ENCODE assay signal across 10 cellular contexts in the genomic region with DNA sequence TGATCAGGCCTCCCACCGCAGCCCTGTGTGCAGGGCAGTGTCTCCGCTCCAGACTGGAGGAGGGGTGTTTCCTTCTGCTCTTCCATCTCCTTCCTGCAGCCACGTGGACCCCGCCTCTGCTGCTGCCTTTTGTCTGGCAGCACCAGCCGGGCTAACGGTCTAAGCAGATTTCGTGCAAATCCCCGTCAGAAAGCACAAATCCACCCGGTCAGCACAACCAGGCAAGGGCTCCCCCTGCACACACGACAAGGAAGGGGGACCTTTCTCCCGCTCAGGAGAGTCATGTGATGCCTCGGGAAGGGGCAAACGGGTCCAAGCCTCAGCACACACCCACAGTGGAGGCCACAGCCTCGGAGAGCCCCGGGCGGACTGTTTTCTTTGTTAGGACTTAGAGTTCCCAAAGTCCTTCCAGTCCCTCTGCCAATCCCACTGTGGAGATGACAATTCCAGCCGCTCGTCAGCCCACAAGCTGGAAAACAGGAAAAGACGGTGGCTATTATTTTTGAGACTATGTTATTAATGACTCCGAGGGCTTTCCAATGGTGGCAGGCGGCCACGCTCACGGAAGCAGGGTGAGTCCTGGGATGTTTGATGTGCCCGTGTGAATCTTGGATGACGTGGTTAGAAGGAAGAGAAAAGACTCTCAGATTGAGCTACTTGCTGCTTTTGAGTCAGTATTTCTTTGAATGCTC. TPM values are rescaled to one million over a fixed set of nuclear protein-coding genes. Genes with fewer than 3 reads are reported as not detected.
A peak's percentile ranks its signal among the peaks of the same experiment; 100 is the strongest.
DNase-seq lines count a peak whose midpoint lies in the region; ATAC-seq and TF ChIP-seq lines count a peak whose summit lies in the region.
"Had no signal": no experiment of that assay in that cellular context is flagged by ENCODE, and none has a peak within 500 bp of the region (broad histone marks: within the 10 kb centered on the region; RNA-seq: fewer than 3 reads in every experiment).

No MANE protein-coding gene starts in this region.

- no peak for TF ChIP-seq POLR2A in gastroesophageal sphincter (IDR thresholded peaks at IDR 0.05)

- H2BK120ac ChIP-seq in trophoblast cell (ENCODE audit: insufficient read depth, low read length, poor library complexity): no peak overlapping the region

- H3K36me3 ChIP-seq in BLaER1 (no peaks in the 10 kb centered on the region), gastroesophageal sphincter (no peaks in the 10 kb centered on the region), trophoblast cell (ENCODE audit: control insufficient read depth in 1 of 2, insufficient read depth in 2 of 2, low read length in 2 of 2) (no peaks in the 10 kb centered on the region)

- H3K79me2 ChIP-seq in trophoblast cell (ENCODE audit: control insufficient read depth, insufficient read depth, low read length, poor library complexity): peaks cover 5% of the 10 kb centered on the region

- no peak for TF ChIP-seq EP300 in gastroesophageal sphincter (IDR thresholded peaks at IDR 0.05)

- peaks cover 66% of the 10 kb centered on the region for H3K4me1 ChIP-seq in BLaER1
- H3K4me1 ChIP-seq in gastroesophageal sphincter: peaks cover 3 to 33% (median 26%) of the 10 kb centered on the region in 3 donors
- peaks cover 7 to 8% of the 10 kb centered on the region in 2 experiments for H3K4me1 ChIP-seq in trophoblast cell (ENCODE audit: control insufficient read depth in 1 of 2, insufficient read depth in 2 of 2, low read length in 2 of 2)

- H3K23ac ChIP-seq in trophoblast cell (ENCODE audit: low read length): no peak overlapping the region

- H3K27me3 ChIP-seq in BLaER1 (no peaks in the 10 kb centered on the region), gastroesophageal sphincter (no peaks in the 10 kb centered on the region), trophoblast cell (ENCODE audit: insufficient read depth, low read length) (no peaks in the 10 kb centered on the region)

- peaks cover 9% of the 10 kb centered on the region for H3K79me1 ChIP-seq in trophoblast cell (ENCODE audit: low read length)

- H3K14ac ChIP-seq in trophoblast cell (ENCODE audit: low read length): no peak overlapping the region

- ATAC-seq in gastroesophageal sphincter (peak; percentile 40), GM19324 (IDR thresholded peaks at IDR 0.05; ENCODE audit: low FRiP score, unreplicated experiment) (no peak)
- ATAC-seq: T-helper 17 cell had no signal

- H4K20me1 ChIP-seq in BLaER1: no peaks in the 10 kb centered on the region

- WGBS in gastroesophageal sphincter (ENCODE audit: low coverage in 1 of 2), 2 donors: 11 to 25% methylated on average over 10 of the region's 25 CpGs
- no CpG with 5 or more reads among the region's 25 CpGs for WGBS in trophoblast cell (ENCODE audit: extremely low coverage, insufficient coverage, insufficient read length)

- H3K4me3 ChIP-seq in BLaER1: no peak overlapping the region
- H3K4me3 ChIP-seq in gastroesophageal sphincter: peak overlapping the region in 1 of 2 donors; percentile 28
- no peak overlapping the region for H3K4me3 ChIP-seq in trophoblast cell (ENCODE audit: low read depth, low read length)

- H2AK5ac ChIP-seq in trophoblast cell (ENCODE audit: low read length): no peak overlapping the region

- H3K4me2 ChIP-seq in BLaER1: peak overlapping the region; percentile 45
- H3K4me2 ChIP-seq in trophoblast cell (ENCODE audit: low read length): no peak overlapping the region

- H3K18ac ChIP-seq in trophoblast cell (ENCODE audit: low read length): no peak overlapping the region

- H2BK12ac ChIP-seq in trophoblast cell (ENCODE audit: low read length): peak overlapping the region; percentile 9

- peak in 1 of 2 donors; percentile 40 for DNase-seq in trophoblast cell
- DNase-seq in amniotic stem cell (lab: John Stamatoyannopoulos, UW): no peak
- no peak for DNase-seq in NCI-H1417 treated with DMSO at 0.1 percent for 48 hours (lab: John Stamatoyannopoulos, UW)
- no peak for DNase-seq in AML-193 (lab: John Stamatoyannopoulos, UW)
- DNase-seq: CD4-positive, CD25-positive, alpha-beta regulatory T cell; T-helper 17 cell had no signal

- H3K9me3 ChIP-seq in BLaER1 (peaks cover 13% of the 10 kb centered on the region), gastroesophageal sphincter (no peaks in the 10 kb centered on the region), trophoblast cell (ENCODE audit: insufficient read depth, low read depth, low read length) (peaks cover 2% of the 10 kb centered on the region)

- no peak overlapping the region for H2AFZ ChIP-seq in trophoblast cell (ENCODE audit: insufficient read depth, low read length, poor library complexity)

- H3K9ac ChIP-seq in BLaER1 (no peak overlapping the region), trophoblast cell (ENCODE audit: low read length) (no peak overlapping the region)

- no peak overlapping the region for H2BK5ac ChIP-seq in trophoblast cell (ENCODE audit: low read depth, low read length, poor library complexity)

- H4K91ac ChIP-seq in trophoblast cell (ENCODE audit: low read depth, low read length): no peak overlapping the region

- no peak overlapping the region for H4K12ac ChIP-seq in trophoblast cell (ENCODE audit: low read depth, low read length)

- H4K8ac ChIP-seq in trophoblast cell (ENCODE audit: low read depth, low read length): no peak overlapping the region

- no peak overlapping the region for H3K27ac ChIP-seq in BLaER1
- peak overlapping the region; percentile 26; the same call in 1 of the 2 replicates for H3K27ac ChIP-seq in VCaP
- peak overlapping the region; percentile 59 to 82 (median 75) for H3K27ac ChIP-seq in gastroesophageal sphincter
- H3K27ac ChIP-seq in trophoblast cell (ENCODE audit: low read depth, low read length): no peak overlapping the region

- TF ChIP-seq CTCF in VCaP (conservative IDR thresholded peaks at IDR 0.05): no peak
- TF ChIP-seq CTCF in gastroesophageal sphincter (IDR thresholded peaks at IDR 0.05): no peak

- no peak overlapping the region for H3K4ac ChIP-seq in trophoblast cell (ENCODE audit: low read depth, low read length)

RNA-seq across cellular contexts. Expression of a gene that starts 22.5 kb away (rescaled TPM):
- 10 to 100 TPM in 2 of 4 donors, 1 to 10 TPM in 2; 7.9 to 30.5 (median 10.4) TPM for total RNA-seq in gastroesophageal sphincter
- polyA plus RNA-seq in trophoblast cell (2013): 16.0 and 16.7 TPM in 2 replicates

Comparison
In these comparisons a context has a peak if more than half of its experiments do, and no peak if none do; other contexts are left out.
1. H3K27ac ChIP-seq: peak in VCaP (single experiment) and gastroesophageal sphincter (4 of 4); none in BLaER1 (single experiment) and trophoblast cell (single experiment).